In the genomic region with DNA sequence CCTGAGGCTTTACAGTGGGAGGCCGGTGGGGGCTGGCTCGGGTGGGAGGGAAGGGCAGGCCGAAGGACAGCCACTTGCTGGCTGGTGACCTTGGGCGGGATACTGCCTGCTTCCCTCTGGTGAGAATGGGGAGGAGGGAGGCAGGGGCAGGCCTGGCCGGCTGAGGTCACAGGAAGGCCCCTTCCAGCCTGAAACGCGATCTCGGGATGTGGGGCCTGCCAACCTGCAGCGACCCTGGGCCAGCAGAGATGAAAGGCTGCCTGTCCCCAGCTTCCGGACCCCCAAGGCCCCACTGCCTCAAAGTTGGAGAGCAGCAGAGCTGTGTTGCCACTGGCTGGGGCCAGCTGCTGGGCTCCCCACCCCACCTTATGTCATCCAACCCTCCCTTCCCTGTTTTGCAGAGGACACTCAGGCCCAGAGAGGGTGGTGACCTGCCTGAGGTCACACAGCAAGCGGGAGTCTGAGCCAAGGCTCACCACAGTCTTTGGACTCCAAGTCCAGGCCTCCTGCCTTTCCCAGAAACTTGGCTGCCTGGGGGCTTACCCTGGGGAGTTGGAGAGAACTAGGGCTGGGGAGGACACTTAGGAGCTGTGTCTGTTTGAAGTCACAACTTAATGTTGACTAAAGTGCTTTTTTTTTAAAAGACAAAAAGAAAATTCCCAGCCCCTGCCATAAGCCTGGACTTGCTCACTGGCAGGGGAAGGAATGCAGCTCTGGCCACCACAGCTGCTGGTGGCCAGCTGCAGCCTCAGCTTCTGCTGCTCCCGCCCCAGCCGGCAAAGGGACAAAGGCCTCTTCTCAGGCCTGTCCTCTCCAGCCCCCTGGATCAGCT, we compare ENCODE assay signal across 10 cellular contexts. TPM values are rescaled to one million over a fixed set of nuclear protein-coding genes. Genes with fewer than 3 reads are reported as not detected.
DNase-seq lines count a peak whose midpoint lies in the region; ATAC-seq and TF ChIP-seq lines count a peak whose summit lies in the region.
"Had no signal": no experiment of that assay in that cellular context is flagged by ENCODE, and none has a peak within 500 bp of the region (broad histone marks: within the 10 kb centered on the region; RNA-seq: fewer than 3 reads in every experiment).

No MANE protein-coding gene starts in this region.

- peak; percentile 9 for DNase-seq in activated naive CD4-positive, alpha-beta T cell treated with anti-CD3 and anti-CD28 coated beads, Interleukin-2, amount 10 ng/mL, durations not matched to agents 7 days and 5 days
- no peak for DNase-seq in activated naive CD4-positive, alpha-beta T cell (lab: John Stamatoyannopoulos, UW)
- DNase-seq in vagina (ENCODE audit: extremely low spot score in 2 of 2) (peak in 1 of 2 donors; percentile 91), Kasumi-1 (lab: John Stamatoyannopoulos, UW) (no peak), SKM-1 treated with dmso at 0.1 percent for 144 hours (lab: John Stamatoyannopoulos, UW; ENCODE audit: unreplicated experiment) (no peak)
- DNase-seq: ACHN, cerebellar nuclear complex had no signal

- no peak overlapping the region for H3K27ac Mint-ChIP-seq in activated naive CD4-positive, alpha-beta T cell treated with anti-CD3 and anti-CD28 coated beads, Interleukin-2, amount 10 ng/mL, durations not matched to agents 7 days and 5 days
- H3K27ac Mint-ChIP-seq in nephron, result peak overlapping the region; percentile 98 to 99 (median 98)

- H3K36me3 ChIP-seq in gastroesophageal sphincter (no peaks in the 10 kb centered on the region), vagina (no peaks in the 10 kb centered on the region)

- CTCF ChIA-PET in activated naive CD4-positive, alpha-beta T cell treated with anti-CD3 and anti-CD28 coated beads, Interleukin-2, amount 10 ng/mL, durations not matched to agents 7 days and 5 days (lab: Charles Lee), result no interaction called here

- H3K27ac ChIP-seq in gastroesophageal sphincter (peak overlapping the region; percentile 82 to 95 (median 93)), vagina (peak overlapping the region; percentile 96)

- intact Hi-C loops in vagina (cut with DNase I), result no loop called here

- ATAC-seq in gastroesophageal sphincter, result peak; percentile 88
- no peak for ATAC-seq in HG03521 (IDR thresholded peaks at IDR 0.05; ENCODE audit: unreplicated experiment)

- H3K27me3 ChIP-seq in gastroesophageal sphincter, result no peaks in the 10 kb centered on the region
- H3K27me3 ChIP-seq in vagina, result no peaks in the 10 kb centered on the region

- H3K4me3 ChIP-seq in gastroesophageal sphincter, result peak overlapping the region in 1 of 2 donors; percentile 29
- H3K4me3 ChIP-seq in vagina, result no peak overlapping the region

- TF ChIP-seq POLR2A in gastroesophageal sphincter (IDR thresholded peaks at IDR 0.05) (no peak), vagina (IDR thresholded peaks at IDR 0.05) (no peak)

- 12 to 33% methylated on average over 2 to 3 of the region's 13 CpGs for WGBS in gastroesophageal sphincter (ENCODE audit: low coverage in 1 of 2), 2 donors

- H3K27me3 Mint-ChIP-seq in activated naive CD4-positive, alpha-beta T cell treated with anti-CD3 and anti-CD28 coated beads, Interleukin-2, amount 10 ng/mL, durations not matched to agents 7 days and 5 days, result peaks cover 11% of the 10 kb centered on the region
- H3K27me3 Mint-ChIP-seq in nephron (ENCODE audit: low read depth), result peaks cover 5% of the 10 kb centered on the region

- no peaks in the 10 kb centered on the region for H3K36me3 Mint-ChIP-seq in activated naive CD4-positive, alpha-beta T cell treated with anti-CD3 and anti-CD28 coated beads, Interleukin-2, amount 10 ng/mL, durations not matched to agents 7 days and 5 days
- H3K36me3 Mint-ChIP-seq in nephron (ENCODE audit: low read depth), result no peaks in the 10 kb centered on the region

- H3K4me1 ChIP-seq in gastroesophageal sphincter, result peaks cover 5 to 40% (median 22%) of the 10 kb centered on the region in 3 donors
- H3K4me1 ChIP-seq in vagina, result peaks cover 46% of the 10 kb centered on the region

- no peaks in the 10 kb centered on the region for H3K4me1 Mint-ChIP-seq in activated naive CD4-positive, alpha-beta T cell treated with anti-CD3 and anti-CD28 coated beads, Interleukin-2, amount 10 ng/mL, durations not matched to agents 7 days and 5 days
- peaks cover 49% of the 10 kb centered on the region for H3K4me1 Mint-ChIP-seq in nephron

- TF ChIP-seq EP300 in gastroesophageal sphincter (IDR thresholded peaks at IDR 0.05), result no peak

- no peaks in the 10 kb centered on the region for H3K9me3 Mint-ChIP-seq in activated naive CD4-positive, alpha-beta T cell treated with anti-CD3 and anti-CD28 coated beads, Interleukin-2, amount 10 ng/mL, durations not matched to agents 7 days and 5 days
- no peaks in the 10 kb centered on the region for H3K9me3 Mint-ChIP-seq in nephron

- H3K9me3 ChIP-seq in gastroesophageal sphincter (no peaks in the 10 kb centered on the region), vagina (no peaks in the 10 kb centered on the region)

- H3K4me3 Mint-ChIP-seq in activated naive CD4-positive, alpha-beta T cell treated with anti-CD3 and anti-CD28 coated beads, Interleukin-2, amount 10 ng/mL, durations not matched to agents 7 days and 5 days, result no peak overlapping the region
- H3K4me3 Mint-ChIP-seq in nephron, result peak overlapping the region in 1 of 3 experiments; percentile 77

- TF ChIP-seq CTCF in gastroesophageal sphincter (IDR thresholded peaks at IDR 0.05) (no peak), nephron (IDR thresholded peaks at IDR 0.05; ENCODE audit: unreplicated experiment in 3 of 3) (no peak), vagina (IDR thresholded peaks at IDR 0.05) (no peak)

RNA-seq across cellular contexts. Expression of a gene that starts 14.8 kb away (rescaled TPM):
- total RNA-seq in gastroesophageal sphincter (100 to 1,000 TPM in 1 of 4 donors, 10 to 100 TPM in 3; 74.7 to 107 (median 79.8) TPM), vagina (58.9 TPM)
